In genomic region chr4:118281611-118282442, GRCh38 we compare ENCODE assay signal across 9 cellular contexts.
DNase-seq lines count a peak whose midpoint lies in the region; ATAC-seq, FAIRE-seq and TF ChIP-seq lines count a peak whose summit lies in the region.
"Had no signal": no experiment of that assay in that cellular context is flagged by ENCODE, and none has a peak within 500 bp of the region (broad histone marks: within the 10 kb centered on the region; RNA-seq: fewer than 3 reads in every experiment).

No MANE protein-coding gene starts in this region.

- no peak overlapping the region for H3K56ac ChIP-seq in mesendoderm (ENCODE audit: low read length)

- H3K9me3 ChIP-seq in DOHH2 (ENCODE audit: control insufficient read depth, insufficient read depth, low read length) (no peaks in the 10 kb centered on the region), HUES6 (ENCODE audit: control insufficient read depth, insufficient read depth, low read depth, low read length) (no peaks in the 10 kb centered on the region), small intestine (ENCODE audit: control insufficient read depth, low read depth) (no peaks in the 10 kb centered on the region), tibial artery (no peaks in the 10 kb centered on the region)

- peaks cover 34 to 36% of the 10 kb centered on the region in 2 donors for H3K36me3 Mint-ChIP-seq in activated naive CD4-positive, alpha-beta T cell treated with anti-CD3 and anti-CD28 coated beads, Interleukin-2, amount 50 U/mL, for 72 hours

- H3K27ac ChIP-seq in DOHH2 (ENCODE audit: low read depth, low read length) (peak overlapping the region; percentile 90), HUES6 (ENCODE audit: low read depth, low read length) (peak overlapping the region; percentile 7; the same call in 1 of the 2 replicates), mesendoderm (ENCODE audit: low read depth, low read length) (no peak overlapping the region), small intestine (ENCODE audit: low read depth in 1 of 2, low read length in 1 of 2) (peak overlapping the region in 1 of 2 donors; percentile 46), tibial artery (no peak overlapping the region)
- H3K27ac ChIP-seq: parathyroid adenoma had no signal

- H3K4ac ChIP-seq in mesendoderm (ENCODE audit: low read depth, low read length): no peak overlapping the region

- no peak overlapping the region for H2BK120ac ChIP-seq in mesendoderm (ENCODE audit: low read depth, low read length)

- 0 out of 2 replicates have a peak, but pooled peaks cover 9% of the 10 kb centered on the region for H4K20me1 ChIP-seq in DOHH2 (ENCODE audit: control insufficient read depth, insufficient read depth, low read depth, low read length)

- H3K36me3 ChIP-seq in DOHH2 (ENCODE audit: control insufficient read depth, low read length): peaks cover 36% of the 10 kb centered on the region
- peaks cover 20% of the 10 kb centered on the region for H3K36me3 ChIP-seq in HUES6 (ENCODE audit: control insufficient read depth, insufficient read depth, low read length)
- H3K36me3 ChIP-seq in mesendoderm (ENCODE audit: control insufficient read depth, insufficient read depth, low read length): no peaks in the 10 kb centered on the region
- H3K36me3 ChIP-seq in small intestine (ENCODE audit: control insufficient read depth in 2 of 2, insufficient read depth in 2 of 2, low read length in 2 of 2): no peaks in the 10 kb centered on the region
- peaks cover 0 to 6% (median 0%) of the 10 kb centered on the region in 3 donors for H3K36me3 ChIP-seq in tibial artery

- no peak overlapping the region for H3K9ac ChIP-seq in HUES6 (ENCODE audit: low read length)
- H3K9ac ChIP-seq in mesendoderm (ENCODE audit: low read length): no peak overlapping the region
- H3K9ac ChIP-seq: parathyroid adenoma had no signal

- no peak overlapping the region for H2BK5ac ChIP-seq in mesendoderm (ENCODE audit: low read length)

- no peak for DNase-seq in activated naive CD4-positive, alpha-beta T cell treated with anti-CD3 and anti-CD28 coated beads, Interleukin-2, amount 50 U/mL, for 72 hours (ENCODE audit: low spot score in 2 of 2)
- peak; percentile 42 for DNase-seq in mesendoderm
- DNase-seq in small intestine: no peak
- DNase-seq in superior temporal gyrus (ENCODE audit: extremely low spot score): no peak
- no peak for DNase-seq in NCI-H526 treated with DMSO at 0.1 percent for 48 hours (lab: John Stamatoyannopoulos, UW)
- DNase-seq in tibial artery: no peak

- no peaks in the 10 kb centered on the region for H3K9me3 Mint-ChIP-seq in activated naive CD4-positive, alpha-beta T cell treated with anti-CD3 and anti-CD28 coated beads, Interleukin-2, amount 50 U/mL, for 72 hours

- H3K4me1 ChIP-seq in DOHH2 (ENCODE audit: control insufficient read depth, low read length) (peaks cover 55% of the 10 kb centered on the region), HUES6 (ENCODE audit: control insufficient read depth, insufficient read depth, low read length) (peaks cover 16% of the 10 kb centered on the region; the same call in 1 of the 2 replicates), mesendoderm (ENCODE audit: control insufficient read depth, low read depth, low read length) (no peaks in the 10 kb centered on the region), small intestine (ENCODE audit: control insufficient read depth in 2 of 2, insufficient read depth in 1 of 2, low read depth in 1 of 2, low read length in 1 of 2) (peaks cover 0 to 2% of the 10 kb centered on the region in 2 donors), tibial artery (peaks cover 0 to 23% (median 12%) of the 10 kb centered on the region in 4 donors)

- no peaks in the 10 kb centered on the region for H3K9me2 ChIP-seq in DOHH2 (replicated peaks; ENCODE audit: control insufficient read depth, low read length)

- no peak for FAIRE-seq in small intestine (lab: Jason Lieb, UNC)

- H3F3A ChIP-seq in DOHH2 (ENCODE audit: control insufficient read depth, insufficient read depth): peaks cover 65% of the 10 kb centered on the region

- no peak overlapping the region for H3K18ac ChIP-seq in mesendoderm (ENCODE audit: low read length)

- ATAC-seq in activated naive CD4-positive, alpha-beta T cell treated with anti-CD3 and anti-CD28 coated beads, Interleukin-2, amount 50 U/mL, for 72 hours: no peak

- no CpG with 5 or more reads among the region's 9 CpGs for WGBS in mesendoderm (ENCODE audit: extremely low coverage, insufficient coverage, low lambda C conversion rate)
- 37 to 60% (median 50%) methylated on average over 9 of the region's 9 CpGs for WGBS in small intestine, 3 donors

- no peak overlapping the region for H3K23ac ChIP-seq in mesendoderm (ENCODE audit: low read length)

- no peak overlapping the region for H2AK5ac ChIP-seq in mesendoderm (ENCODE audit: low read length)

- peaks cover 28% of the 10 kb centered on the region for H3K79me2 ChIP-seq in DOHH2 (ENCODE audit: control insufficient read depth, low read length)
- H3K79me2 ChIP-seq in mesendoderm (ENCODE audit: control insufficient read depth, insufficient read depth, low read length): peaks cover 11% of the 10 kb centered on the region
- H3K79me2 ChIP-seq: parathyroid adenoma had no signal

- no peak overlapping the region for H2BK15ac ChIP-seq in mesendoderm (replicated peaks; ENCODE audit: low read depth)

- intact Hi-C loops in tibial artery (cut with DNase I; ENCODE audit: low total_unique reads): no loop called here

- H3K27me3 ChIP-seq in DOHH2 (ENCODE audit: control insufficient read depth, low read length) (no peaks in the 10 kb centered on the region; the same call in 1 of the 2 replicates), HUES6 (ENCODE audit: control insufficient read depth, insufficient read depth, low read length) (no peaks in the 10 kb centered on the region), mesendoderm (ENCODE audit: insufficient read depth, low read length, poor library complexity) (no peaks in the 10 kb centered on the region), small intestine (ENCODE audit: control insufficient read depth in 2 of 2, insufficient read depth in 2 of 2, low read length in 2 of 2) (no peaks in the 10 kb centered on the region), tibial artery (no peaks in the 10 kb centered on the region)

- TF ChIP-seq CTCF in DOHH2 (IDR thresholded peaks at IDR 0.05; ENCODE audit: low read depth, low read length, poor library complexity, severe bottlenecking): no peak
- no peak for TF ChIP-seq CTCF in tibial artery (IDR thresholded peaks at IDR 0.05)

- peak overlapping the region; percentile 64 to 75 for H3K27ac Mint-ChIP-seq in activated naive CD4-positive, alpha-beta T cell treated with anti-CD3 and anti-CD28 coated beads, Interleukin-2, amount 50 U/mL, for 72 hours

- H3K4me3 ChIP-seq in DOHH2 (ENCODE audit: low read length): peak overlapping the region; percentile 81; the same call in 1 of the 2 replicates
- H3K4me3 ChIP-seq in HUES6 (ENCODE audit: low read depth, low read length): no peak overlapping the region
- H3K4me3 ChIP-seq in mesendoderm (ENCODE audit: low read length): no peak overlapping the region
- H3K4me3 ChIP-seq in small intestine (ENCODE audit: low read depth in 1 of 2, low read length in 2 of 2): no peak overlapping the region
- H3K4me3 ChIP-seq in tibial artery: no peak overlapping the region

- H3K4me2 ChIP-seq in DOHH2 (ENCODE audit: low read length) (peak overlapping the region; percentile 73), mesendoderm (ENCODE audit: low read length) (no peak overlapping the region)

- H4K8ac ChIP-seq in mesendoderm (ENCODE audit: low read depth, low read length): no peak overlapping the region

- no peaks in the 10 kb centered on the region for H3K79me1 ChIP-seq in mesendoderm (ENCODE audit: low read length)

- H4K5ac ChIP-seq in mesendoderm (ENCODE audit: low read length): no peak overlapping the region

Comparison
In these comparisons a context has a peak if more than half of its experiments do, and no peak if none do; other contexts are left out.
1. H3K27ac ChIP-seq: peak in DOHH2 (single experiment) and HUES6 (single experiment); none in mesendoderm (single experiment) and tibial artery (0 of 2).